34 cellular contexts compared by ENCODE assay signal in genomic region chr20:51208162-51208561, GRCh38.
"Had no signal": no experiment of that assay in that cellular context is flagged by ENCODE, and none has a peak within 500 bp of the region (broad histone marks: within the 10 kb centered on the region; RNA-seq: fewer than 3 reads in every experiment).

No MANE protein-coding gene starts in this region.

- H3K27me3 ChIP-seq: ascending aorta, cardiac muscle cell had no signal

- H3K4me3 ChIP-seq: ascending aorta, breast epithelium, cardiac muscle cell, coronary artery, dorsolateral prefrontal cortex, esophagus muscularis mucosa, gastrocnemius medialis, heart right ventricle had no signal

- H3K4me1 Mint-ChIP-seq: activated B cell treated with CpG ODN at 0.5 μM for 24 hours; activated naive CD4-positive, alpha-beta T cell treated with anti-CD3 and anti-CD28 coated beads, Interleukin-2, amount 10 ng/mL, durations not matched to agents 7 days and 5 days; activated naive CD8-positive, alpha-beta T cell treated with anti-CD3 and anti-CD28 coated beads, Interleukin-2, amount 10 ng/mL, durations not matched to agents 7 days and 5 days; central memory CD8-positive, alpha-beta T cell had no signal

- DNase-seq: activated B cell treated with CpG ODN at 0.5 μM for 24 hours; activated CD4-positive, alpha-beta T cell treated with anti-CD3 and anti-CD28 coated beads for 48 hours; activated CD4-positive, alpha-beta T cell treated with anti-CD3 and anti-CD28 coated beads, Interleukin-2, amount 50 U/mL, for 1 hour; activated CD4-positive, alpha-beta T cell treated with anti-CD3 and anti-CD28 coated beads, Interleukin-2, amount 50 U/mL, for 48 hours; activated CD8-positive, alpha-beta memory T cell treated with anti-CD3 and anti-CD28 coated beads, Interleukin-2, amount 50 U/mL, for 48 hours; activated CD8-positive, alpha-beta T cell treated with anti-CD3 and anti-CD28 coated beads, Interleukin-2, amount 10 ng/mL, durations not matched to agents 7 days and 5 days; activated gamma-delta T cell; activated naive CD4-positive, alpha-beta T cell; activated naive CD4-positive, alpha-beta T cell treated with anti-CD3 and anti-CD28 coated beads, Interleukin-2, amount 10 ng/mL, durations not matched to agents 7 days and 5 days; activated naive CD8-positive, alpha-beta T cell treated with anti-CD3 and anti-CD28 coated beads, Interleukin-2, amount 10 ng/mL, durations not matched to agents 7 days and 5 days; activated T-cell treated with anti-CD3 and anti-CD28 coated beads for 4 hours; activated T-cell treated with anti-CD3 and anti-CD28 coated beads, Interleukin-2, amount 50 U/mL, for 24 hours; activated T-cell treated with anti-CD3 and anti-CD28 coated beads, Interleukin-2, amount 50 U/mL, for 72 hours; dorsolateral prefrontal cortex; effector memory CD4-positive, alpha-beta T cell; erythroblast; foreskin keratinocyte; gastrocnemius medialis; heart right ventricle; T-helper 1 cell; T-helper 17 cell; T1000; WERI-Rb-1 had no signal

- H3K4me3 Mint-ChIP-seq: activated B cell treated with CpG ODN at 0.5 μM for 24 hours; activated CD8-positive, alpha-beta T cell treated with anti-CD3 and anti-CD28 coated beads, Interleukin-2, amount 10 ng/mL, durations not matched to agents 7 days and 5 days; activated naive CD4-positive, alpha-beta T cell treated with anti-CD3 and anti-CD28 coated beads, Interleukin-2, amount 10 ng/mL, durations not matched to agents 7 days and 5 days; activated naive CD8-positive, alpha-beta T cell treated with anti-CD3 and anti-CD28 coated beads, Interleukin-2, amount 10 ng/mL, durations not matched to agents 7 days and 5 days; activated T-cell treated with anti-CD3 and anti-CD28 coated beads, Interleukin-2, amount 50 U/mL, for 24 hours; activated T-cell treated with anti-CD3 and anti-CD28 coated beads, Interleukin-2, amount 50 U/mL, for 72 hours; brain; central memory CD8-positive, alpha-beta T cell; dendritic cell treated with granulocyte-macrophage colony-stimulating factor and Interleukin-4, amounts not matched to agents 40 ng/mL and 50 ng/mL, for 4 days; T-helper 17 cell; T-helper 2 cell treated with Interferon-gamma antibody and Interleukin-4, amounts not matched to agents 5 μg/mL and 100 μg/mL, for 36 hours had no signal

- ATAC-seq: activated CD4-positive, CD25-positive, alpha-beta regulatory T cell treated with anti-CD3 and anti-CD28 coated beads, Interleukin-2, amount 50 U/mL, for 24 hours; activated CD8-positive, alpha-beta T cell treated with anti-CD3 and anti-CD28 coated beads, Interleukin-2, amount 10 ng/mL, durations not matched to agents 7 days and 5 days; activated T-cell treated with anti-CD3 and anti-CD28 coated beads, Interleukin-2, amount 50 U/mL, for 72 hours; foreskin keratinocyte; gastrocnemius medialis; heart right ventricle; T-helper 17 cell had no signal

- H3K4me1 ChIP-seq: ascending aorta, breast epithelium, esophagus muscularis mucosa, gastrocnemius medialis, heart right ventricle had no signal

- H3K27ac Mint-ChIP-seq: activated B cell treated with CpG ODN at 0.5 μM for 24 hours; activated CD8-positive, alpha-beta T cell treated with anti-CD3 and anti-CD28 coated beads, Interleukin-2, amount 10 ng/mL, durations not matched to agents 7 days and 5 days; activated naive CD4-positive, alpha-beta T cell treated with anti-CD3 and anti-CD28 coated beads, Interleukin-2, amount 10 ng/mL, durations not matched to agents 7 days and 5 days; activated naive CD4-positive, alpha-beta T cell treated with anti-CD3 and anti-CD28 coated beads, Interleukin-2, amount 50 U/mL, for 72 hours; activated naive CD8-positive, alpha-beta T cell treated with anti-CD3 and anti-CD28 coated beads, Interleukin-2, amount 10 ng/mL, durations not matched to agents 7 days and 5 days; activated T-cell treated with anti-CD3 and anti-CD28 coated beads, Interleukin-2, amount 50 U/mL, for 24 hours; activated T-cell treated with anti-CD3 and anti-CD28 coated beads, Interleukin-2, amount 50 U/mL, for 72 hours; brain; dendritic cell treated with granulocyte-macrophage colony-stimulating factor and Interleukin-4, amounts not matched to agents 40 ng/mL and 50 ng/mL, for 4 days; T-helper 17 cell; T-helper 2 cell treated with Interferon-gamma antibody and Interleukin-4, amounts not matched to agents 5 μg/mL and 100 μg/mL, for 36 hours had no signal

- H3K36me3 Mint-ChIP-seq: activated naive CD4-positive, alpha-beta T cell treated with anti-CD3 and anti-CD28 coated beads, Interleukin-2, amount 10 ng/mL, durations not matched to agents 7 days and 5 days; activated naive CD4-positive, alpha-beta T cell treated with anti-CD3 and anti-CD28 coated beads, Interleukin-2, amount 50 U/mL, for 72 hours; activated naive CD8-positive, alpha-beta T cell treated with anti-CD3 and anti-CD28 coated beads, Interleukin-2, amount 10 ng/mL, durations not matched to agents 7 days and 5 days; brain had no signal

- H3K9me3 ChIP-seq: ascending aorta, breast epithelium, esophagus muscularis mucosa, gastrocnemius medialis, heart right ventricle had no signal

- H3K36me3 ChIP-seq: ascending aorta, breast epithelium, cardiac muscle cell, esophagus muscularis mucosa, gastrocnemius medialis, heart right ventricle, WERI-Rb-1 had no signal

- H3K27ac ChIP-seq: ascending aorta, breast epithelium, cardiac muscle cell, coronary artery, dorsolateral prefrontal cortex, esophagus muscularis mucosa, foreskin keratinocyte, gastrocnemius medialis, heart right ventricle, WERI-Rb-1 had no signal

- H3K9me3 Mint-ChIP-seq: activated B cell treated with CpG ODN at 0.5 μM for 24 hours; activated naive CD4-positive, alpha-beta T cell treated with anti-CD3 and anti-CD28 coated beads, Interleukin-2, amount 10 ng/mL, durations not matched to agents 7 days and 5 days; activated naive CD4-positive, alpha-beta T cell treated with anti-CD3 and anti-CD28 coated beads, Interleukin-2, amount 50 U/mL, for 72 hours; activated naive CD8-positive, alpha-beta T cell treated with anti-CD3 and anti-CD28 coated beads, Interleukin-2, amount 10 ng/mL, durations not matched to agents 7 days and 5 days; activated T-cell treated with anti-CD3 and anti-CD28 coated beads, Interleukin-2, amount 50 U/mL, for 24 hours; activated T-cell treated with anti-CD3 and anti-CD28 coated beads, Interleukin-2, amount 50 U/mL, for 72 hours; central memory CD8-positive, alpha-beta T cell; dendritic cell treated with granulocyte-macrophage colony-stimulating factor and Interleukin-4, amounts not matched to agents 40 ng/mL and 50 ng/mL, for 4 days; T-helper 2 cell treated with Interferon-gamma antibody and Interleukin-4, amounts not matched to agents 5 μg/mL and 100 μg/mL, for 36 hours had no signal
